In the genomic region with DNA sequence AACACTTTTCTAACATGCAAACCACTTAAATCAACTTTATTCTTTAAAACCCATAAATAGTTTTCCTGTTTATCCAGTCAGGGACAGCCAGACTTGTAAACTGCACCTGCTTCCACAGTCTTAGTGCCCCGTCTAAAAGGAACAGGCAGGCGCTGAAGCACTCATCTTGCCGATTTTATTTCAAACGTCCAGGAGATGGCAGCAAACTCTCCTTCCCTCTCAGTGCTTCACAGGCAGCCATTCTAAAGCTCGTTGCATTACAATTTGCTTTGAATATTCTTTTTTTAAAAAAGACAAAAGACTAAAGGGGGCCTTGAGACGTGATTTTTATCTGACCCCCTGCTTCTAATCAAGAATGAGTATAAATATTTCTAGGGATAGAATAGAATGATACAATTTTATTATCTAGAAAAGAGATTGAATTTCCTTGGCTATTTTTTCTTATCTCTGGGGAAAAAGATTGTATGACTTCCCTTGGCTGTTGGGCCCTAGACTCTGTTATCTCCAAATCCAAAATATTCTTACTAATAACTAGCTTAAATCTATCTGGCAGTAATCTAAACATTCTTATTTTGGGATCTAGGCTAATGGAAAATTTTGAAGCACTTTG, we compare ENCODE assay signal across 9 cellular contexts.
DNase-seq lines count a peak whose midpoint lies in the region; ATAC-seq, FAIRE-seq and TF ChIP-seq lines count a peak whose summit lies in the region.
"Had no signal": no experiment of that assay in that cellular context is flagged by ENCODE, and none has a peak within 500 bp of the region (broad histone marks: within the 10 kb centered on the region; RNA-seq: fewer than 3 reads in every experiment).

No MANE protein-coding gene starts in this region.

- intact Hi-C loops in activated CD4-positive, alpha-beta T cell treated with anti-CD3 and anti-CD28 coated beads for 36 hours (cut with DNase I, micrococcal nuclease) = loop anchor here (1.0 to 10.0 kb wide), 7 partner anchors 59 to 585 kb away; partner anchors contain the start of genes PDE5A (in 1 of the 2) and USP53 (in 1 of the 2)

- H3K36me3 Mint-ChIP-seq in activated CD4-positive, alpha-beta T cell treated with anti-CD3 and anti-CD28 coated beads for 36 hours (ENCODE audit: low read depth) = no peaks in the 10 kb centered on the region
- H3K36me3 Mint-ChIP-seq: activated naive CD8-positive, alpha-beta T cell had no signal

- H2BK15ac ChIP-seq in H1 (ENCODE audit: low read length) = no peak overlapping the region

- no peak overlapping the region for H2AK5ac ChIP-seq in H1 (ENCODE audit: low read depth, low read length)

- TF ChIP-seq RAD21 in H1 (IDR thresholded peaks at IDR 0.05 in 1 of 2, conservative IDR thresholded peaks at IDR 0.05 in 1 of 2; ENCODE audit: low read depth in 2 of 2, low read length in 2 of 2) = peak; percentile 77 to 83

- TF ChIP-seq EP300 in H1 (IDR thresholded peaks at IDR 0.05; ENCODE audit: borderline replicate concordance in 1 of 2, low read depth in 2 of 2, low read length in 2 of 2) = no peak

- H3K27me3 ChIP-seq in H1 (replicated peaks in 1 of 4; ENCODE audit: control insufficient read depth in 3 of 4, extremely low read depth in 1 of 4, insufficient read depth in 3 of 4, low read length in 3 of 4) (no peaks in the 10 kb centered on the region), muscle layer of colon (ENCODE audit: control insufficient read depth in 1 of 2, insufficient read depth in 2 of 2, low read length in 2 of 2) (no peaks in the 10 kb centered on the region)

- H2AFZ ChIP-seq in H1 (ENCODE audit: low read length) = no peak overlapping the region

- no peak overlapping the region for H3K18ac ChIP-seq in H1 (ENCODE audit: extremely low read depth, low read length)

- H3K27ac Mint-ChIP-seq in activated CD4-positive, alpha-beta T cell treated with anti-CD3 and anti-CD28 coated beads for 36 hours = no peak overlapping the region
- H3K27ac Mint-ChIP-seq: activated naive CD8-positive, alpha-beta T cell had no signal

- DNase-seq in CMK (ENCODE audit: low read depth) = peak; percentile 7
- DNase-seq in NCI-H446 (lab: John Stamatoyannopoulos, UW) = peak; percentile 39 to 64
- DNase-seq in activated CD4-positive, alpha-beta T cell treated with anti-CD3 and anti-CD28 coated beads for 36 hours = peak; percentile 71
- DNase-seq in H1 (ENCODE audit: low read depth in 1 of 2, low spot score in 2 of 2) = peak in 1 of 2 experiments; percentile 53
- peak; percentile 70 for DNase-seq in stromal cell of bone marrow (ENCODE audit: low read depth)

- no peak overlapping the region for H3K4me2 ChIP-seq in H1 (ENCODE audit: insufficient read depth in 1 of 2, low read depth in 2 of 2, low read length in 2 of 2)

- H3K4me1 ChIP-seq in H1 (replicated peaks in 1 of 4; ENCODE audit: control insufficient read depth in 3 of 4, insufficient read depth in 4 of 4, low read length in 3 of 4) (peaks cover 0 to 7% (median 1%) of the 10 kb centered on the region in 4 experiments; a peak in 6 of 7 replicates), muscle layer of colon (ENCODE audit: insufficient read depth, low read length) (peaks cover 60% of the 10 kb centered on the region)

- H3K4me1 Mint-ChIP-seq in activated CD4-positive, alpha-beta T cell treated with anti-CD3 and anti-CD28 coated beads for 36 hours = peaks cover 16% of the 10 kb centered on the region

- no peak overlapping the region for H3K56ac ChIP-seq in H1 (replicated peaks; ENCODE audit: insufficient read length, low read depth, low read length)

- FAIRE-seq in H1 (lab: Jason Lieb, UNC) = peak; percentile 99

- H3K79me2 ChIP-seq in H1 (ENCODE audit: control insufficient read depth in 1 of 2, insufficient read depth in 2 of 2, low read length in 2 of 2) = no peaks in the 10 kb centered on the region

- no peaks in the 10 kb centered on the region for H3K23me2 ChIP-seq in H1 (ENCODE audit: low read depth, low read length)

- no peak overlapping the region for H4K8ac ChIP-seq in H1 (ENCODE audit: extremely low read depth, insufficient read depth, low read length)

- H3K36me3 ChIP-seq in H1 (ENCODE audit: control insufficient read depth in 2 of 4, insufficient read depth in 4 of 4, low read length in 3 of 4) = no peaks in the 10 kb centered on the region
- no peaks in the 10 kb centered on the region for H3K36me3 ChIP-seq in muscle layer of colon (ENCODE audit: insufficient read depth, low read length)

- H3K27ac ChIP-seq in H1 (ENCODE audit: low read depth, low read length) = no peak overlapping the region
- peak overlapping the region; percentile 50 for H3K27ac ChIP-seq in muscle layer of colon (ENCODE audit: low read depth, low read length)

- H3K4ac ChIP-seq in H1 (replicated peaks; ENCODE audit: insufficient read length, low read depth, low read length) = no peak overlapping the region

- no peak overlapping the region for H2BK5ac ChIP-seq in H1 (ENCODE audit: low read depth, low read length)

- H3K23ac ChIP-seq in H1 (ENCODE audit: insufficient read length) = no peak overlapping the region

- no peak for TF ChIP-seq POLR2A in H1 (IDR thresholded peaks at IDR 0.05; ENCODE audit: control extremely low read depth in 1 of 2, low read depth in 2 of 2, low read length in 2 of 2)

- no peaks in the 10 kb centered on the region for H3K9me3 Mint-ChIP-seq in activated CD4-positive, alpha-beta T cell treated with anti-CD3 and anti-CD28 coated beads for 36 hours (ENCODE audit: low read depth)

- no peaks in the 10 kb centered on the region for H3K79me1 ChIP-seq in H1 (ENCODE audit: low read depth, low read length)

- TF ChIP-seq CTCF in H1 (IDR thresholded peaks at IDR 0.05; ENCODE audit: control extremely low read depth in 1 of 3, insufficient read depth in 1 of 3, low read depth in 1 of 3, low read length in 3 of 3) = peak; percentile 18 to 67 (median 66)

- CTCF ChIA-PET in activated CD4-positive, alpha-beta T cell treated with anti-CD3 and anti-CD28 coated beads for 36 hours (lab: Charles Lee) = interaction anchor here (0.6 to 4.3 kb wide), 30 partner anchors 9 to 648 kb away, joined by 3 to 36 read pairs (median 4); a partner anchor contains a TSS
- CTCF ChIA-PET in H1 (lab: Charles Lee; ENCODE audit: partially characterized antibody) = interaction anchor here (0.9 to 4.8 kb wide), 18 partner anchors 9 to 448 kb away, joined by 3 to 33 read pairs (median 4); no protein-coding TSS in a partner anchor

- no peak overlapping the region for H2BK120ac ChIP-seq in H1 (replicated peaks; ENCODE audit: low read depth, low read length)

- H2BK12ac ChIP-seq in H1 (ENCODE audit: low read depth, low read length) = no peak overlapping the region

- H3K4me3 ChIP-seq in H1 (ENCODE audit: extremely low read depth in 1 of 4, insufficient read depth in 2 of 4, low read depth in 3 of 4, low read length in 4 of 4) (no peak overlapping the region), muscle layer of colon (ENCODE audit: low read depth in 1 of 2, low read length in 2 of 2) (no peak overlapping the region)

- POLR2A ChIA-PET in activated CD4-positive, alpha-beta T cell treated with anti-CD3 and anti-CD28 coated beads for 36 hours (lab: Charles Lee) = no interaction called here
- POLR2A ChIA-PET in H1 (lab: Charles Lee; ENCODE audit: partially characterized antibody) = no interaction called here

- no peaks in the 10 kb centered on the region for H4K20me1 ChIP-seq in H1 (replicated peaks in 1 of 2; ENCODE audit: control insufficient read depth in 1 of 2, insufficient read depth in 2 of 2, low read length in 2 of 2)

- H3K9me3 ChIP-seq in H1 (ENCODE audit: insufficient read depth in 2 of 2, low read depth in 1 of 2, low read length in 1 of 2) (no peaks in the 10 kb centered on the region), muscle layer of colon (ENCODE audit: low read length) (no peaks in the 10 kb centered on the region)

- H3K14ac ChIP-seq in H1 (ENCODE audit: insufficient read length) = no peak overlapping the region

- H3K4me3 Mint-ChIP-seq in activated CD4-positive, alpha-beta T cell treated with anti-CD3 and anti-CD28 coated beads for 36 hours = no peak overlapping the region
- H3K4me3 Mint-ChIP-seq: activated naive CD8-positive, alpha-beta T cell had no signal

- ATAC-seq in GM19324 (IDR thresholded peaks at IDR 0.05; ENCODE audit: low FRiP score, unreplicated experiment) (peak; percentile 88), HG03280 (IDR thresholded peaks at IDR 0.05; ENCODE audit: unreplicated experiment) (peak; percentile 89)
- peak; percentile 85 for ATAC-seq in activated CD4-positive, alpha-beta T cell treated with anti-CD3 and anti-CD28 coated beads for 36 hours

- no peak overlapping the region for H4K91ac ChIP-seq in H1 (replicated peaks; ENCODE audit: insufficient read length, low read length)

- H4K5ac ChIP-seq in H1 (ENCODE audit: insufficient read length, low read depth, low read length) = no peak overlapping the region

- H3K9ac ChIP-seq in H1 (replicated peaks in 1 of 4; ENCODE audit: extremely low read depth in 1 of 4, low read depth in 3 of 4, low read length in 3 of 4) (no peak overlapping the region), muscle layer of colon (ENCODE audit: low read length) (no peak overlapping the region)

- WGBS in H1 (ENCODE audit: extremely low coverage in 1 of 2, insufficient coverage in 1 of 2, insufficient read length in 1 of 2, insufficient replicate concordance in 2 of 2, low coverage in 1 of 2, low lambda C conversion rate in 2 of 2, missing lambda C conversion rate in 1 of 2), 2 experiments = 7% methylated on average over 6 of the region's 6 CpGs; no CpG with 5 or more reads in 1 of the 2 experiments

- no peak overlapping the region for H2BK20ac ChIP-seq in H1 (ENCODE audit: low read length)

- H3K27me3 Mint-ChIP-seq in activated CD4-positive, alpha-beta T cell treated with anti-CD3 and anti-CD28 coated beads for 36 hours = no peaks in the 10 kb centered on the region

TF ChIP-seq in H1, 55 proteins besides CTCF, POLR2A, EP300 and RAD21:
- TF ChIP-seq KDM1A (IDR thresholded peaks at IDR 0.05; ENCODE audit: borderline replicate concordance, low read length) (no peak), YY1 (IDR thresholded peaks at IDR 0.05; ENCODE audit: low read depth, low read length) (peak; percentile 87)
